In genomic region chr6:112983741-112984221, GRCh38 we compare ENCODE assay signal across 15 cellular contexts.
DNase-seq lines count a peak whose midpoint lies in the region; ATAC-seq and TF ChIP-seq lines count a peak whose summit lies in the region.
"Had no signal": no experiment of that assay in that cellular context is flagged by ENCODE, and none has a peak within 500 bp of the region (broad histone marks: within the 10 kb centered on the region; RNA-seq: fewer than 3 reads in every experiment).

No MANE protein-coding gene starts in this region.

- TF ChIP-seq CTCF in AG10803 (conservative IDR thresholded peaks at IDR 0.05; ENCODE audit: low read length): no peak
- TF ChIP-seq CTCF in HFFc6 (IDR thresholded peaks at IDR 0.05): no peak
- TF ChIP-seq CTCF in mammary epithelial cell (conservative IDR thresholded peaks at IDR 0.05 in 1 of 2, IDR thresholded peaks at IDR 0.05 in 1 of 2; ENCODE audit: extremely low read depth in 1 of 2, insufficient read depth in 1 of 2, low read depth in 1 of 2, low read length in 2 of 2): no peak
- no peak for TF ChIP-seq CTCF in hepatocyte (IDR thresholded peaks at IDR 0.05; ENCODE audit: poor library complexity)

- H3K36me3 ChIP-seq in mammary epithelial cell (ENCODE audit: insufficient read depth, low read length) (no peaks in the 10 kb centered on the region), hepatocyte (replicated peaks; ENCODE audit: insufficient read depth, low read depth) (no peaks in the 10 kb centered on the region)
- H3K36me3 ChIP-seq: BLaER1, esophagus muscularis mucosa, left lung, thoracic aorta had no signal

- H3K27me3 ChIP-seq in mammary epithelial cell (ENCODE audit: insufficient read depth, low read length) (no peaks in the 10 kb centered on the region), hepatocyte (no peaks in the 10 kb centered on the region)
- H3K27me3 ChIP-seq: BLaER1, esophagus muscularis mucosa, left lung had no signal

- no TSS peak for BruUV-seq in mammary epithelial cell (replicated peaks; lab: Mats Ljungman, UMichigan)

- no peaks in the 10 kb centered on the region for H3K9me2 ChIP-seq in hepatocyte (replicated peaks; ENCODE audit: insufficient read depth)

- no peak for ATAC-seq in HG03469 (IDR thresholded peaks at IDR 0.05; ENCODE audit: unreplicated experiment)
- ATAC-seq: HCT116, left lung had no signal

- no peak overlapping the region for H3K9ac ChIP-seq in mammary epithelial cell (ENCODE audit: insufficient read depth, low read length)
- H3K9ac ChIP-seq: BLaER1 had no signal

- H4K20me1 ChIP-seq in mammary epithelial cell (ENCODE audit: insufficient read depth, low read length) (no peaks in the 10 kb centered on the region), hepatocyte (ENCODE audit: insufficient read depth, poor library complexity, severe bottlenecking) (no peaks in the 10 kb centered on the region)
- H4K20me1 ChIP-seq: BLaER1 had no signal

- H3K27ac Mint-ChIP-seq in HFFc6: no peak overlapping the region

- no peaks in the 10 kb centered on the region for H3K36me3 Mint-ChIP-seq in HFFc6 (ENCODE audit: low read depth)

- CTCF ChIA-PET in mammary epithelial cell (lab: Charles Lee; ENCODE audit: low non-redundant PET): no interaction called here

- intact Hi-C loops in mammary epithelial cell (cut with micrococcal nuclease): no loop called here

- H3K4me2 ChIP-seq in mammary epithelial cell (ENCODE audit: insufficient read depth, low read depth, low read length) (no peak overlapping the region), hepatocyte (no peak overlapping the region)
- H3K4me2 ChIP-seq: BLaER1 had no signal

- H3K9me3 Mint-ChIP-seq in HFFc6: no peaks in the 10 kb centered on the region

- in situ Hi-C loops in mammary epithelial cell (cut with MboI; ENCODE audit: low sequenced_read_pairs in 2 of 2): no loop called here

- no peak overlapping the region for H3K4me3 ChIP-seq in AG10803 (ENCODE audit: low read length)
- H3K4me3 ChIP-seq in mammary epithelial cell (replicated peaks in 1 of 3; ENCODE audit: insufficient read depth in 1 of 3, low read depth in 2 of 3, low read length in 3 of 3): no peak overlapping the region
- no peak overlapping the region for H3K4me3 ChIP-seq in hepatocyte
- H3K4me3 ChIP-seq: BLaER1, coronary artery, esophagus muscularis mucosa, left lung, thoracic aorta had no signal

- peak; percentile 25 for DNase-seq in AG10803 (ENCODE audit: low read depth)
- peak; percentile 19 for DNase-seq in HFFc6
- DNase-seq in mammary epithelial cell: peak; percentile 3
- DNase-seq in hepatocyte (ENCODE audit: low spot score): peak; percentile 28
- no peak for DNase-seq in SW480 (ENCODE audit: low spot score)
- DNase-seq in GDM1 (lab: John Stamatoyannopoulos, UW): no peak
- DNase-seq: activated effector memory CD4-positive, alpha-beta T cell treated with anti-CD3 and anti-CD28 coated beads, Interleukin-2, amount 50 U/mL, for 16 hours; left lung; SIG-M5 had no signal

- no peaks in the 10 kb centered on the region for H3K9me3 ChIP-seq in mammary epithelial cell (replicated peaks; ENCODE audit: insufficient read depth, low read length)
- H3K9me3 ChIP-seq in hepatocyte (ENCODE audit: low read depth): no peaks in the 10 kb centered on the region
- H3K9me3 ChIP-seq: BLaER1, thoracic aorta had no signal

- no peak overlapping the region for H3K4me3 Mint-ChIP-seq in HFFc6

- 90% methylated on average over 1 of the region's 1 CpG for WGBS in mammary epithelial cell (ENCODE audit: low coverage, missing lambda C conversion rate)
- 49% methylated on average over 1 of the region's 1 CpG for WGBS in hepatocyte (ENCODE audit: low lambda C conversion rate, missing lambda C conversion rate)

- dilution Hi-C loops in mammary epithelial cell (cut with HindIII; ENCODE audit: low sequenced_read_pairs): no loop called here

- H2AFZ ChIP-seq in mammary epithelial cell (ENCODE audit: low read depth, low read length) (no peak overlapping the region), hepatocyte (no peak overlapping the region)

- H3K79me2 ChIP-seq in mammary epithelial cell (ENCODE audit: insufficient read depth, low read length) (no peaks in the 10 kb centered on the region), hepatocyte (no peaks in the 10 kb centered on the region)

- no peaks in the 10 kb centered on the region; the same call in 1 of the 2 replicates for H3K27me3 Mint-ChIP-seq in HFFc6 (ENCODE audit: insufficient read depth)

- H3K27ac ChIP-seq in mammary epithelial cell (ENCODE audit: insufficient read depth, low read depth, low read length) (no peak overlapping the region), hepatocyte (peak overlapping the region; percentile 12)
- H3K27ac ChIP-seq: BLaER1, coronary artery, esophagus muscularis mucosa, left lung, thoracic aorta had no signal

- H3K4me1 ChIP-seq in mammary epithelial cell (ENCODE audit: insufficient read depth, low read length) (peaks cover 5% of the 10 kb centered on the region), hepatocyte (ENCODE audit: insufficient read depth) (no peaks in the 10 kb centered on the region)
- H3K4me1 ChIP-seq: BLaER1, left lung had no signal

- H3K4me1 Mint-ChIP-seq in HFFc6 (ENCODE audit: low read depth): peaks cover 33% of the 10 kb centered on the region

Comparison
In these comparisons a context has a peak if more than half of its experiments do, and no peak if none do; other contexts are left out.
1. DNase-seq: peak in AG10803 (single experiment), HFFc6 (single experiment), mammary epithelial cell (single experiment) and hepatocyte (single experiment); none in SW480 (single experiment) and GDM1 (single experiment).